In genomic region chr16:10541396-10541795, GRCh38 we compare ENCODE assay signal across 21 cellular contexts. TPM values are rescaled to one million over a fixed set of nuclear protein-coding genes. Genes with fewer than 3 reads are reported as not detected.
"Had no signal": no experiment of that assay in that cellular context is flagged by ENCODE, and none has a peak within 500 bp of the region (broad histone marks: within the 10 kb centered on the region; RNA-seq: fewer than 3 reads in every experiment).

No MANE protein-coding gene starts in this region.

- H3K9me3 Mint-ChIP-seq: activated CD4-positive, alpha-beta memory T cell treated with anti-CD3 and anti-CD28 coated beads for 36 hours; activated naive CD8-positive, alpha-beta T cell treated with anti-CD3 and anti-CD28 coated beads, Interleukin-2, amount 10 ng/mL, durations not matched to agents 7 days and 5 days; activated T-helper 1 cell treated with anti-CD3 and anti-CD28 coated beads, Interleukin-12 subunit alpha, Interleukin-12 subunit beta, Interleukin-2, Interleukin-4 antibody, amounts not matched to agents 30 ng/mL and 10 ng/mL and 1 ng/mL, durations not matched to agents 14 hours and 24 hours and 36 hours; memory B cell; naive thymus-derived CD4-positive, alpha-beta T cell; T-helper 2 cell treated with Interferon-gamma antibody and Interleukin-4, amounts not matched to agents 5 μg/mL and 100 μg/mL, for 36 hours; WTC11 had no signal

- ATAC-seq: activated CD4-positive, alpha-beta T cell treated with anti-CD3 and anti-CD28 coated beads for 36 hours; left lobe of liver; naive thymus-derived CD4-positive, alpha-beta T cell; stimulated activated naive CD8-positive, alpha-beta T cell treated with anti-CD3 and anti-CD28 coated beads, Interleukin-15, Interleukin-2, amounts not matched to agents 100 U/mL and 50 U/mL, for 24 hours; WTC11 had no signal

- H3K27me3 ChIP-seq: cardiac muscle cell, esophagus squamous epithelium, tibial nerve had no signal

- H3K4me1 Mint-ChIP-seq: activated CD4-positive, alpha-beta T cell treated with anti-CD3 and anti-CD28 coated beads for 36 hours; activated naive CD8-positive, alpha-beta T cell treated with anti-CD3 and anti-CD28 coated beads, Interleukin-2, amount 10 ng/mL, durations not matched to agents 7 days and 5 days; memory B cell; naive thymus-derived CD4-positive, alpha-beta T cell; WTC11 had no signal

- H3K27ac ChIP-seq: cardiac muscle cell had no signal

- H3K4me3 Mint-ChIP-seq: activated CD4-positive, alpha-beta memory T cell treated with anti-CD3 and anti-CD28 coated beads for 36 hours; activated CD4-positive, alpha-beta T cell treated with anti-CD3 and anti-CD28 coated beads for 36 hours; activated naive CD8-positive, alpha-beta T cell treated with anti-CD3 and anti-CD28 coated beads, Interleukin-2, amount 10 ng/mL, durations not matched to agents 7 days and 5 days; activated T-helper 1 cell treated with anti-CD3 and anti-CD28 coated beads, Interleukin-12 subunit alpha, Interleukin-12 subunit beta, Interleukin-2, Interleukin-4 antibody, amounts not matched to agents 30 ng/mL and 10 ng/mL and 1 ng/mL, durations not matched to agents 14 hours and 24 hours and 36 hours; memory B cell; naive thymus-derived CD4-positive, alpha-beta T cell; T-helper 2 cell treated with Interferon-gamma antibody and Interleukin-4, amounts not matched to agents 5 μg/mL and 100 μg/mL, for 36 hours; WTC11 had no signal

- H3K9me3 ChIP-seq: esophagus squamous epithelium, tibial nerve had no signal

- H3K4me3 ChIP-seq: cardiac muscle cell, esophagus squamous epithelium, tibial nerve had no signal

- DNase-seq: activated CD4-positive, alpha-beta memory T cell treated with anti-CD3 and anti-CD28 coated beads for 36 hours; activated CD4-positive, alpha-beta T cell treated with anti-CD3 and anti-CD28 coated beads for 36 hours; activated naive CD8-positive, alpha-beta T cell treated with anti-CD3 and anti-CD28 coated beads, Interleukin-2, amount 10 ng/mL, durations not matched to agents 7 days and 5 days; activated T-cell treated with anti-CD3 and anti-CD28 coated beads for 4 hours; amygdala; dermis blood vessel endothelial cell; effector memory CD4-positive, alpha-beta T cell; esophagus squamous epithelium; hypothalamus; islet precursor cell; naive thymus-derived CD4-positive, alpha-beta T cell; stimulated activated CD4-positive, alpha-beta T cell treated with anti-CD3 and anti-CD28 coated beads, Interleukin-2, amount 100 ng/mL, for 24 hours; stimulated activated naive CD8-positive, alpha-beta T cell treated with anti-CD3 and anti-CD28 coated beads, Interleukin-15, Interleukin-2, amounts not matched to agents 100 U/mL and 50 U/mL, for 24 hours; substantia nigra had no signal

- H3K27ac Mint-ChIP-seq: activated CD4-positive, alpha-beta memory T cell treated with anti-CD3 and anti-CD28 coated beads for 36 hours; activated CD4-positive, alpha-beta T cell treated with anti-CD3 and anti-CD28 coated beads for 36 hours; activated naive CD8-positive, alpha-beta T cell treated with anti-CD3 and anti-CD28 coated beads, Interleukin-2, amount 10 ng/mL, durations not matched to agents 7 days and 5 days; activated T-helper 1 cell treated with anti-CD3 and anti-CD28 coated beads, Interleukin-12 subunit alpha, Interleukin-12 subunit beta, Interleukin-2, Interleukin-4 antibody, amounts not matched to agents 30 ng/mL and 10 ng/mL and 1 ng/mL, durations not matched to agents 14 hours and 24 hours and 36 hours; memory B cell; T-helper 2 cell treated with Interferon-gamma antibody and Interleukin-4, amounts not matched to agents 5 μg/mL and 100 μg/mL, for 36 hours; WTC11 had no signal

- H3K36me3 Mint-ChIP-seq: activated CD4-positive, alpha-beta memory T cell treated with anti-CD3 and anti-CD28 coated beads for 36 hours; activated naive CD8-positive, alpha-beta T cell treated with anti-CD3 and anti-CD28 coated beads, Interleukin-2, amount 10 ng/mL, durations not matched to agents 7 days and 5 days; memory B cell; naive thymus-derived CD4-positive, alpha-beta T cell had no signal

- H3K27me3 Mint-ChIP-seq: activated CD4-positive, alpha-beta T cell treated with anti-CD3 and anti-CD28 coated beads for 36 hours; activated naive CD8-positive, alpha-beta T cell treated with anti-CD3 and anti-CD28 coated beads, Interleukin-2, amount 10 ng/mL, durations not matched to agents 7 days and 5 days had no signal

RNA-seq across cellular contexts. Expression of gene EMP2, which starts 39.0 kb away (rescaled TPM):
- total RNA-seq: activated CD4-positive, alpha-beta memory T cell treated with anti-CD3 and anti-CD28 coated beads for 36 hours; activated CD4-positive, alpha-beta T cell treated with anti-CD3 and anti-CD28 coated beads for 36 hours; activated naive CD8-positive, alpha-beta T cell treated with anti-CD3 and anti-CD28 coated beads, Interleukin-2, amount 10 ng/mL, durations not matched to agents 7 days and 5 days; activated T-helper 1 cell treated with anti-CD3 and anti-CD28 coated beads, Interleukin-12 subunit alpha, Interleukin-12 subunit beta, Interleukin-2, Interleukin-4 antibody, amounts not matched to agents 30 ng/mL and 10 ng/mL and 1 ng/mL, durations not matched to agents 14 hours and 24 hours and 36 hours; naive thymus-derived CD4-positive, alpha-beta T cell had no signal
- polyA plus RNA-seq: naive thymus-derived CD4-positive, alpha-beta T cell had no signal
